Comparison of ENCODE assay signal across 8 cellular contexts in genomic region chr11:720642-721346, GRCh38. TPM values are rescaled to one million over a fixed set of nuclear protein-coding genes. Genes with fewer than 3 reads are reported as not detected.
DNase-seq lines count a peak whose midpoint lies in the region; ATAC-seq, FAIRE-seq and TF ChIP-seq lines count a peak whose summit lies in the region.

No MANE protein-coding gene starts in this region.

- no peak overlapping the region for H3K4me3 Mint-ChIP-seq in Calu3 (ENCODE audit: low read depth, unreplicated experiment)
- no peak overlapping the region for H3K4me3 Mint-ChIP-seq in activated T-cell treated with anti-CD3 and anti-CD28 coated beads, Interleukin-2, amount 50 U/mL, for 24 hours

- DNase-seq in Calu3 (no peak), KBM-7 (peak; percentile 27), left colon (peak; percentile 78 to 82), GM19239 (ENCODE audit: insufficient read length, low spot score) (no peak), NOMO-1 treated with dmso at 0.1 percent for 144 hours (lab: John Stamatoyannopoulos, UW; ENCODE audit: unreplicated experiment) (no peak)
- DNase-seq in activated T-cell treated with anti-CD3 and anti-CD28 coated beads, Interleukin-2, amount 50 U/mL, for 24 hours = peak; percentile 68

- no peaks in the 10 kb centered on the region for H3K4me1 Mint-ChIP-seq in Calu3 (ENCODE audit: low read depth, unreplicated experiment)
- H3K4me1 Mint-ChIP-seq in activated T-cell treated with anti-CD3 and anti-CD28 coated beads, Interleukin-2, amount 50 U/mL, for 24 hours (ENCODE audit: low read depth) = peaks cover 20% of the 10 kb centered on the region

- BruUV-seq in Calu3 (replicated peaks; lab: Mats Ljungman, UMichigan) = TSS peak; percentile 19

- ATAC-seq in left colon (peak; percentile 87), HG03196 (IDR thresholded peaks at IDR 0.05; ENCODE audit: unreplicated experiment) (no peak), HG03571 (IDR thresholded peaks at IDR 0.05; ENCODE audit: unreplicated experiment) (no peak)

- no peaks in the 10 kb centered on the region for H3K9me3 Mint-ChIP-seq in Calu3 (ENCODE audit: low read depth, unreplicated experiment)
- H3K9me3 Mint-ChIP-seq in activated T-cell treated with anti-CD3 and anti-CD28 coated beads, Interleukin-2, amount 50 U/mL, for 24 hours = no peaks in the 10 kb centered on the region

- TF ChIP-seq CTCF in Calu3 (IDR thresholded peaks at IDR 0.05; ENCODE audit: unreplicated experiment) = no peak

- no peak for FAIRE-seq in GM19239 (lab: Jason Lieb, UNC)

- H3K27me3 Mint-ChIP-seq in Calu3 (ENCODE audit: unreplicated experiment) = no peaks in the 10 kb centered on the region
- H3K27me3 Mint-ChIP-seq in activated T-cell treated with anti-CD3 and anti-CD28 coated beads, Interleukin-2, amount 50 U/mL, for 24 hours = peaks cover 31% of the 10 kb centered on the region

- CTCF ChIA-PET in Calu3 (lab: Charles Lee) = no interaction called here

- H3K36me3 Mint-ChIP-seq in Calu3 (ENCODE audit: insufficient read depth, unreplicated experiment) = peaks cover 62% of the 10 kb centered on the region
- no peaks in the 10 kb centered on the region for H3K36me3 Mint-ChIP-seq in activated T-cell treated with anti-CD3 and anti-CD28 coated beads, Interleukin-2, amount 50 U/mL, for 24 hours (ENCODE audit: low read depth)

- in situ Hi-C loops in KBM-7 (cut with MboI; ENCODE audit: low pct_unique_long_range_greater_than_20kb, low sequenced_read_pairs) = no loop called here

- intact Hi-C loops in Calu3 (cut with micrococcal nuclease; ENCODE audit: unreplicated experiment) = loop anchor here (10.0 kb wide), 1 partner anchor 166 kb away; no protein-coding TSS in a partner anchor
- intact Hi-C loops in left colon (cut with DNase I, micrococcal nuclease) = loop anchor here (10.0 kb wide), 2 partner anchors 56 to 166 kb away; no protein-coding TSS in a partner anchor

- H3K27ac Mint-ChIP-seq in Calu3 (ENCODE audit: unreplicated experiment) = no peak overlapping the region
- no peak overlapping the region for H3K27ac Mint-ChIP-seq in activated T-cell treated with anti-CD3 and anti-CD28 coated beads, Interleukin-2, amount 50 U/mL, for 24 hours

RNA-seq across cellular contexts. Expression of gene EPS8L2, which starts 14.8 kb away (rescaled TPM):
- total RNA-seq in Calu3 (2022) (212 and 213 TPM in 2 replicates), left colon (100 to 1,000 TPM; 248 to 294 TPM)

RNA-seq across cellular contexts. Expression of gene TMEM80, which starts 25.2 kb away (rescaled TPM):
- total RNA-seq in Calu3 (2022) (21.2 and 29.9 TPM in 2 replicates), left colon (10 to 100 TPM; 26.9 to 31.3 TPM)

RNA-seq across cellular contexts. Expression of gene DEAF1, which starts 25.8 kb away (rescaled TPM):
- 57.0 and 59.0 TPM in 2 replicates for total RNA-seq in Calu3 (2022)
- total RNA-seq in left colon = 10 to 100 TPM; 24.1 to 27.1 TPM

RNA-seq across cellular contexts. Expression of gene TALDO1, which starts 26.5 kb away (rescaled TPM):
- 359 and 379 TPM in 2 replicates for total RNA-seq in Calu3 (2022)
- 100 to 1,000 TPM; 159 to 186 TPM for total RNA-seq in left colon

RNA-seq across cellular contexts. Expression of gene GATD1, which starts 56.5 kb away (rescaled TPM):
- total RNA-seq in Calu3 (2022) (73.8 and 83.3 TPM in 2 replicates), left colon (10 to 100 TPM; 49.2 to 60.2 TPM)

Comparison
In these comparisons a context has a peak if more than half of its experiments do, and no peak if none do; other contexts are left out.
1. DNase-seq: peak in KBM-7 (single experiment), activated T-cell treated with anti-CD3 and anti-CD28 coated beads, Interleukin-2, amount 50 U/mL, for 24 hours (single experiment) and left colon (2 of 2); none in Calu3 (single experiment), GM19239 (single experiment) and NOMO-1 treated with dmso at 0.1 percent for 144 hours (single experiment).